Comparison of ENCODE assay signal across 16 cellular contexts in the genomic region with DNA sequence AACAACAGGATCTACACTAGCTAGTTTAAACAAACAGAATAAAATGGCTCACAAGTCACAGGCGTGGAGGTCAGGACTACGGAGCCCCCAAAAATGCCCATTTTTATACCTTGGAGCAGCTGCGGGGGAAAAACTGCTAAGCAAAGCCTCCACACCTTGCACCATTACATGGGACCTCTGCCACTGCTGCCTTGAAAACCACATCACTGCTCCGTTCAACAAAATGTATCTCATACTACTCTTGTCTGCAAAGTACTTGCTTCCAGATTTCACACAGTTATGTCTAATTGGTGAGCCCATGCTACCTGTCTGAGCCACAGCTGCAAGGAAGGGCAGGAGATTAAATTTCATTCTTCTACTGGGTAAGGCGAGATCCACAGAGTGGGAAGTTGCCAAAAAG. TPM values are rescaled to one million over a fixed set of nuclear protein-coding genes. Genes with fewer than 3 reads are reported as not detected.
A peak's percentile ranks its signal among the peaks of the same experiment; 100 is the strongest.
DNase-seq lines count a peak whose midpoint lies in the region; ATAC-seq, FAIRE-seq and TF ChIP-seq lines count a peak whose summit lies in the region.
"Had no signal": no experiment of that assay in that cellular context is flagged by ENCODE, and none has a peak within 500 bp of the region (broad histone marks: within the 10 kb centered on the region; RNA-seq: fewer than 3 reads in every experiment).

No MANE protein-coding gene starts in this region.

- H3K4me3 ChIP-seq in upper lobe of right lung: no peak overlapping the region
- H3K4me3 ChIP-seq: left ventricle myocardium inferior, SJSA1, tibial artery had no signal

- FAIRE-seq in GM19239 (lab: Jason Lieb, UNC): peak; percentile 21
- FAIRE-seq: H1, TTC549 had no signal

- H3K9me3 ChIP-seq in upper lobe of right lung: no peaks in the 10 kb centered on the region
- H3K9me3 ChIP-seq: left ventricle myocardium inferior, SJSA1, tibial artery had no signal

- no peaks in the 10 kb centered on the region for H3K27me3 Mint-ChIP-seq in activated CD4-positive, alpha-beta T cell treated with anti-CD3 and anti-CD28 coated beads, Interleukin-2, amount 10 ng/mL, durations not matched to agents 24 days and 14 days
- no peaks in the 10 kb centered on the region for H3K27me3 Mint-ChIP-seq in activated T-helper 1 cell treated with anti-CD3 and anti-CD28 coated beads, Interleukin-12 subunit alpha, Interleukin-12 subunit beta, Interleukin-2, Interleukin-4 antibody, amounts not matched to agents 30 ng/mL and 10 ng/mL and 1 ng/mL, durations not matched to agents 14 hours and 24 hours and 36 hours (ENCODE audit: insufficient read depth)

- H3K4me3 Mint-ChIP-seq in activated CD4-positive, alpha-beta T cell treated with anti-CD3 and anti-CD28 coated beads, Interleukin-2, amount 10 ng/mL, durations not matched to agents 24 days and 14 days: no peak overlapping the region
- H3K4me3 Mint-ChIP-seq in activated T-helper 1 cell treated with anti-CD3 and anti-CD28 coated beads, Interleukin-12 subunit alpha, Interleukin-12 subunit beta, Interleukin-2, Interleukin-4 antibody, amounts not matched to agents 30 ng/mL and 10 ng/mL and 1 ng/mL, durations not matched to agents 14 hours and 24 hours and 36 hours: no peak overlapping the region

- peaks cover 52% of the 10 kb centered on the region for H3K36me3 Mint-ChIP-seq in activated CD4-positive, alpha-beta T cell treated with anti-CD3 and anti-CD28 coated beads, Interleukin-2, amount 10 ng/mL, durations not matched to agents 24 days and 14 days (ENCODE audit: low read depth)
- H3K36me3 Mint-ChIP-seq in activated T-helper 1 cell treated with anti-CD3 and anti-CD28 coated beads, Interleukin-12 subunit alpha, Interleukin-12 subunit beta, Interleukin-2, Interleukin-4 antibody, amounts not matched to agents 30 ng/mL and 10 ng/mL and 1 ng/mL, durations not matched to agents 14 hours and 24 hours and 36 hours (ENCODE audit: low read depth): peaks cover 51% of the 10 kb centered on the region

- DNase-seq in activated CD4-positive, alpha-beta T cell treated with anti-CD3 and anti-CD28 coated beads, Interleukin-2, amount 10 ng/mL, durations not matched to agents 24 days and 14 days: peak; percentile 51
- no peak for DNase-seq in activated CD4-positive, alpha-beta T cell treated with anti-CD3 and anti-CD28 coated beads for 1 hour
- DNase-seq in GM19239 (ENCODE audit: insufficient read length, low spot score) (no peak), NK-92 (lab: John Stamatoyannopoulos, UW; ENCODE audit: unreplicated experiment) (no peak), upper lobe of right lung (no peak)
- DNase-seq in activated T-helper 1 cell treated with anti-CD3 and anti-CD28 coated beads, Interleukin-12 subunit alpha, Interleukin-12 subunit beta, Interleukin-2, Interleukin-4 antibody, amounts not matched to agents 30 ng/mL and 10 ng/mL and 1 ng/mL, durations not matched to agents 14 hours and 24 hours and 36 hours (ENCODE audit: low spot score): no peak
- peak; percentile 52 for DNase-seq in stimulated activated CD8-positive, alpha-beta memory T cell treated with anti-CD3 and anti-CD28 coated beads, Interleukin-4, amount 100 ng/mL, for 48 hours
- DNase-seq: left ventricle myocardium inferior, MM.1S, NCI-H2227 treated with DMSO at 0.1 percent for 48 hours, retina, tibial artery had no signal

- H3K27me3 ChIP-seq in upper lobe of right lung: no peaks in the 10 kb centered on the region
- H3K27me3 ChIP-seq: SJSA1, tibial artery had no signal

- H3K4me1 Mint-ChIP-seq in activated CD4-positive, alpha-beta T cell treated with anti-CD3 and anti-CD28 coated beads, Interleukin-2, amount 10 ng/mL, durations not matched to agents 24 days and 14 days: peaks cover 29% of the 10 kb centered on the region
- H3K4me1 Mint-ChIP-seq in activated T-helper 1 cell treated with anti-CD3 and anti-CD28 coated beads, Interleukin-12 subunit alpha, Interleukin-12 subunit beta, Interleukin-2, Interleukin-4 antibody, amounts not matched to agents 30 ng/mL and 10 ng/mL and 1 ng/mL, durations not matched to agents 14 hours and 24 hours and 36 hours (ENCODE audit: low read depth): peaks cover 27% of the 10 kb centered on the region

- intact Hi-C loops in activated CD4-positive, alpha-beta T cell treated with anti-CD3 and anti-CD28 coated beads, Interleukin-2, amount 10 ng/mL, durations not matched to agents 24 days and 14 days (cut with micrococcal nuclease): no loop called here
- intact Hi-C loops in activated T-helper 1 cell treated with anti-CD3 and anti-CD28 coated beads, Interleukin-12 subunit alpha, Interleukin-12 subunit beta, Interleukin-2, Interleukin-4 antibody, amounts not matched to agents 30 ng/mL and 10 ng/mL and 1 ng/mL, durations not matched to agents 14 hours and 24 hours and 36 hours (cut with micrococcal nuclease): no loop called here
- intact Hi-C loops in upper lobe of right lung (cut with DNase I): no loop called here

- TF ChIP-seq CTCF in upper lobe of right lung (IDR thresholded peaks at IDR 0.05): no peak

- no peaks in the 10 kb centered on the region for H3K9me3 Mint-ChIP-seq in activated CD4-positive, alpha-beta T cell treated with anti-CD3 and anti-CD28 coated beads, Interleukin-2, amount 10 ng/mL, durations not matched to agents 24 days and 14 days
- H3K9me3 Mint-ChIP-seq in activated T-helper 1 cell treated with anti-CD3 and anti-CD28 coated beads, Interleukin-12 subunit alpha, Interleukin-12 subunit beta, Interleukin-2, Interleukin-4 antibody, amounts not matched to agents 30 ng/mL and 10 ng/mL and 1 ng/mL, durations not matched to agents 14 hours and 24 hours and 36 hours: no peaks in the 10 kb centered on the region

- ATAC-seq in upper lobe of right lung (no peak), HG03025 (IDR thresholded peaks at IDR 0.05; ENCODE audit: low FRiP score, unreplicated experiment) (no peak)

- H3K27ac Mint-ChIP-seq in activated CD4-positive, alpha-beta T cell treated with anti-CD3 and anti-CD28 coated beads, Interleukin-2, amount 10 ng/mL, durations not matched to agents 24 days and 14 days: peak overlapping the region; percentile 4
- peak overlapping the region; percentile 11 for H3K27ac Mint-ChIP-seq in activated T-helper 1 cell treated with anti-CD3 and anti-CD28 coated beads, Interleukin-12 subunit alpha, Interleukin-12 subunit beta, Interleukin-2, Interleukin-4 antibody, amounts not matched to agents 30 ng/mL and 10 ng/mL and 1 ng/mL, durations not matched to agents 14 hours and 24 hours and 36 hours

- H3K36me3 ChIP-seq in upper lobe of right lung: peaks cover 25% of the 10 kb centered on the region

- H3K27ac ChIP-seq in upper lobe of right lung: no peak overlapping the region
- H3K27ac ChIP-seq: left ventricle myocardium inferior, SJSA1, tibial artery had no signal

- H3K4me1 ChIP-seq in upper lobe of right lung: no peaks in the 10 kb centered on the region
- H3K4me1 ChIP-seq: left ventricle myocardium inferior, SJSA1, tibial artery had no signal

RNA-seq across cellular contexts. Expression of gene MRPL39, which starts 24.4 kb away (rescaled TPM):
- total RNA-seq in activated CD4-positive, alpha-beta T cell treated with anti-CD3 and anti-CD28 coated beads, Interleukin-2, amount 10 ng/mL, durations not matched to agents 24 days and 14 days: 63.2 and 66.0 TPM in 2 replicates
- total RNA-seq in activated T-helper 1 cell treated with anti-CD3 and anti-CD28 coated beads, Interleukin-12 subunit alpha, Interleukin-12 subunit beta, Interleukin-2, Interleukin-4 antibody, amounts not matched to agents 30 ng/mL and 10 ng/mL and 1 ng/mL, durations not matched to agents 14 hours and 24 hours and 36 hours: 48.6 and 55.8 TPM in 2 replicates
- total RNA-seq in upper lobe of right lung: 19.9 TPM

RNA-seq across cellular contexts. Expression of gene JAM2, which starts 56.2 kb away (rescaled TPM):
- 0.33 and 0.36 TPM in 2 replicates for total RNA-seq in activated CD4-positive, alpha-beta T cell treated with anti-CD3 and anti-CD28 coated beads, Interleukin-2, amount 10 ng/mL, durations not matched to agents 24 days and 14 days
- 0.29 TPM in 2 replicates for total RNA-seq in activated T-helper 1 cell treated with anti-CD3 and anti-CD28 coated beads, Interleukin-12 subunit alpha, Interleukin-12 subunit beta, Interleukin-2, Interleukin-4 antibody, amounts not matched to agents 30 ng/mL and 10 ng/mL and 1 ng/mL, durations not matched to agents 14 hours and 24 hours and 36 hours
- total RNA-seq in upper lobe of right lung: 38.6 TPM
- total RNA-seq: SJSA1 had no signal

Comparison
In these comparisons a context has a peak if more than half of its experiments do, and no peak if none do; other contexts are left out.
1. DNase-seq: peak in activated CD4-positive, alpha-beta T cell treated with anti-CD3 and anti-CD28 coated beads, Interleukin-2, amount 10 ng/mL, durations not matched to agents 24 days and 14 days (single experiment) and stimulated activated CD8-positive, alpha-beta memory T cell treated with anti-CD3 and anti-CD28 coated beads, Interleukin-4, amount 100 ng/mL, for 48 hours (single experiment); none in activated CD4-positive, alpha-beta T cell treated with anti-CD3 and anti-CD28 coated beads for 1 hour (single experiment), GM19239 (single experiment), activated T-helper 1 cell treated with anti-CD3 and anti-CD28 coated beads, Interleukin-12 subunit alpha, Interleukin-12 subunit beta, Interleukin-2, Interleukin-4 antibody, amounts not matched to agents 30 ng/mL and 10 ng/mL and 1 ng/mL, durations not matched to agents 14 hours and 24 hours and 36 hours (single experiment), NK-92 (single experiment) and upper lobe of right lung (single experiment).
2. RNA of gene JAM2, which starts 56.2 kb away (total RNA-seq): 38.6 TPM in upper lobe of right lung (single experiment); 0.33 to 0.36 TPM in activated CD4-positive, alpha-beta T cell treated with anti-CD3 and anti-CD28 coated beads, Interleukin-2, amount 10 ng/mL, durations not matched to agents 24 days and 14 days and 0.29 TPM in activated T-helper 1 cell treated with anti-CD3 and anti-CD28 coated beads, Interleukin-12 subunit alpha, Interleukin-12 subunit beta, Interleukin-2, Interleukin-4 antibody, amounts not matched to agents 30 ng/mL and 10 ng/mL and 1 ng/mL, durations not matched to agents 14 hours and 24 hours and 36 hours; every median in the first group is over 10 times any median in the second.